ENCODE assay signal across 23 cellular contexts in genomic region chr3:193930247-193930646, GRCh38.
"Had no signal": no experiment of that assay in that cellular context is flagged by ENCODE, and none has a peak within 500 bp of the region (broad histone marks: within the 10 kb centered on the region; RNA-seq: fewer than 3 reads in every experiment).

No MANE protein-coding gene starts in this region.

- ATAC-seq: HepG2, T-cell had no signal

- H3K27ac ChIP-seq: SJSA1, SK-N-MC had no signal

- H3K36me3 ChIP-seq: SJSA1 had no signal

- DNase-seq: IMR-90; KBM-7; NCI-H1092 treated with DMSO at 0.1 percent for 48 hours; NCI-H1436; NCI-H187; NCI-H2029; NCI-H2081 treated with DMSO at 0.1 percent for 48 hours; NCI-H2171; NCI-H226; NCI-H446; NCI-H510A; NCI-H524 treated with DMSO at 0.1 percent for 48 hours; NCI-H69; NCI-H774; NK-92 treated with Interleukin-12 subunit alpha and Interleukin-12 subunit beta, amount 100 ng/mL, for 24 hours; Right ventricle myocardium superior; RPMI8226; SIG-M5; SW 1271; T-cell had no signal

- H3K9me3 ChIP-seq: SJSA1 had no signal

- H3K27me3 ChIP-seq: SJSA1 had no signal

- H3K4me3 ChIP-seq: SJSA1, SK-N-MC had no signal
